1 cellular context compared by ENCODE assay signal in the genomic region with DNA sequence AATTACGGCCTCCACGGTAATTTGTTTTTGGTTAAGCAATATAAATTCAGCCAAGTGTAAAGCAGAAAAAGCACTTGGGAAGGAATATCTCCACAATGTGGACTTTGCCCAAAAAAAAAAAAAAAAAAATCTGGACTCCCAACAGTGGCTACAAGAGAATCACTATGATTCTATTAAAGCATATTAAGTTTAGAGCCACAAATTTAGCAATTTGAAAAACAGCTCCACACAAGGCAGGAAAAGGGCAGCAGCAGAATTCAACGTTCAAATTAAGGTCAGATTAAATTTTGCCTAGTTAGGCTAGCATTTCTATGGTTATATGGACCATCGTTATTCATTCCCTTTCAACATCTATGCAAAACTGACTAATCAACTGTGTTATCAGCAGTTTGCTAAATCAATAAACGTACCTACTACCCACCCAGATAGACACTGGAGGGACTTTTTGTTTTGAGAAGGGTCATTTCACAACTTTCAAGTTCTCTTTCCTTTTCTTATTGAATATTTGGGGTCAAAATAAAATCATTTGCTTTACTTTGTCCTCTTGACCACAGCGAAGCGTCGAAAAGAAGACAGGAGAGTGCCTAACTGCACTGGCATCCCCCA.
TF ChIP-seq lines count a peak whose summit lies in the region.

No MANE protein-coding gene starts in this region.

TF ChIP-seq in HepG2, 621 proteins besides CTCF, POLR2A, EP300 and RAD21 (continues in another document):
- TF ChIP-seq NFE2L2 (IDR thresholded peaks at IDR 0.05; ENCODE audit: low read length), result no peak
- no peak for TF ChIP-seq ZNF597 (CRISPR knock-in tag; IDR thresholded peaks at IDR 0.05)
- no peak for TF ChIP-seq NFE2L1 (CRISPR knock-in tag; IDR thresholded peaks at IDR 0.05; ENCODE audit: borderline replicate concordance)
- 0 out of 2 replicates have a peak, but pooled peaks have one; percentile 72 for TF ChIP-seq ZNF362 (CRISPR knock-in tag; IDR thresholded peaks at IDR 0.05; ENCODE audit: borderline replicate concordance)
- TF ChIP-seq ZNF329 (CRISPR knock-in tag; IDR thresholded peaks at IDR 0.05; ENCODE audit: low read depth), result no peak
- TF ChIP-seq RARG (CRISPR knock-in tag; IDR thresholded peaks at IDR 0.05; ENCODE audit: low read depth), result no peak
- TF ChIP-seq ZNF639 (CRISPR knock-in tag; conservative IDR thresholded peaks at IDR 0.05), result no peak
- TF ChIP-seq MAFG (CRISPR knock-in tag; IDR thresholded peaks at IDR 0.05), result no peak
- 0 out of 2 replicates have a peak, but pooled peaks have one; percentile 38 for TF ChIP-seq ZNF816 (CRISPR knock-in tag; IDR thresholded peaks at IDR 0.05; ENCODE audit: borderline replicate concordance)
- TF ChIP-seq AGO1 (IDR thresholded peaks at IDR 0.05; ENCODE audit: low read depth, low read length, poor library complexity, severe bottlenecking), result no peak
- TF ChIP-seq ZNF749 (CRISPR knock-in tag; IDR thresholded peaks at IDR 0.05; ENCODE audit: borderline replicate concordance), result no peak
- TF ChIP-seq DNMT3B (CRISPR knock-in tag; conservative IDR thresholded peaks at IDR 0.05), result 0 out of 2 replicates have a peak, but pooled peaks have one; percentile 10
- no peak for TF ChIP-seq SRSF9 (IDR thresholded peaks at IDR 0.05; ENCODE audit: borderline replicate concordance, insufficient read depth, low read depth, low read length, poor library complexity, severe bottlenecking)
- TF ChIP-seq PATZ1 (CRISPR knock-in tag; IDR thresholded peaks at IDR 0.05), result no peak
- TF ChIP-seq, protein P1, sequence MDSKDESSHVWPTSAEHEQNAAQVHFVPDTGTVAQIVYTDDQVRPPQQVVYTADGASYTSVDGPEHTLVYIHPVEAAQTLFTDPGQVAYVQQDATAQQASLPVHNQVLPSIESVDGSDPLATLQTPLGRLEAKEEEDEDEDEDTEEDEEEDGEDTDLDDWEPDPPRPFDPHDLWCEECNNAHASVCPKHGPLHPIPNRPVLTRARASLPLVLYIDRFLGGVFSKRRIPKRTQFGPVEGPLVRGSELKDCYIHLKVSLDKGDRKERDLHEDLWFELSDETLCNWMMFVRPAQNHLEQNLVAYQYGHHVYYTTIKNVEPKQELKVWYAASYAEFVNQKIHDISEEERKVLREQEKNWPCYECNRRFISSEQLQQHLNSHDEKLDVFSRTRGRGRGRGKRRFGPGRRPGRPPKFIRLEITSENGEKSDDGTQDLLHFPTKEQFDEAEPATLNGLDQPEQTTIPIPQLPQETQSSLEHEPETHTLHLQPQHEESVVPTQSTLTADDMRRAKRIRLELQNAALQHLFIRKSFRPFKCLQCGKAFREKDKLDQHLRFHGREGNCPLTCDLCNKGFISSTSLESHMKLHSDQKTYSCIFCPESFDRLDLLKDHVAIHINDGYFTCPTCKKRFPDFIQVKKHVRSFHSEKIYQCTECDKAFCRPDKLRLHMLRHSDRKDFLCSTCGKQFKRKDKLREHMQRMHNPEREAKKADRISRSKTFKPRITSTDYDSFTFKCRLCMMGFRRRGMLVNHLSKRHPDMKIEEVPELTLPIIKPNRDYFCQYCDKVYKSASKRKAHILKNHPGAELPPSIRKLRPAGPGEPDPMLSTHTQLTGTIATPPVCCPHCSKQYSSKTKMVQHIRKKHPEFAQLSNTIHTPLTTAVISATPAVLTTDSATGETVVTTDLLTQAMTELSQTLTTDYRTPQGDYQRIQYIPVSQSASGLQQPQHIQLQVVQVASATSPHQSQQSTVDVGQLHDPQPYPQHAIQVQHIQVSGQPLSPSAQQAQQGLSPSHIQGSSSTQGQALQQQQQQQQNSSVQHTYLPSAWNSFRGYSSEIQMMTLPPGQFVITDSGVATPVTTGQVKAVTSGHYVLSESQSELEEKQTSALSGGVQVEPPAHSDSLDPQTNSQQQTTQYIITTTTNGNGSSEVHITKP (CRISPR knock-in tag; IDR thresholded peaks at IDR 0.05; ENCODE audit: low read depth), result 0 out of 2 replicates have a peak, but pooled peaks have one; percentile 42
- 0 out of 2 replicates have a peak, but pooled peaks have one; percentile 8 for TF ChIP-seq HDAC1 (CRISPR knock-in tag; IDR thresholded peaks at IDR 0.05)
- TF ChIP-seq IRF9 (CRISPR knock-in tag; IDR thresholded peaks at IDR 0.05; ENCODE audit: borderline replicate concordance), result no peak
- no peak for TF ChIP-seq ZNF274 (CRISPR knock-in tag; IDR thresholded peaks at IDR 0.05)
- TF ChIP-seq ZNF101 (CRISPR knock-in tag; IDR thresholded peaks at IDR 0.05; ENCODE audit: borderline replicate concordance, low read depth), result no peak
- no peak for TF ChIP-seq ZMYM2 (CRISPR knock-in tag; IDR thresholded peaks at IDR 0.05)
- no peak for TF ChIP-seq MYNN (CRISPR knock-in tag; IDR thresholded peaks at IDR 0.05; ENCODE audit: low read depth)
- no peak for TF ChIP-seq TBL1XR1 (IDR thresholded peaks at IDR 0.05; ENCODE audit: borderline replicate concordance, low read length, partially characterized antibody)
- no peak for TF ChIP-seq ZNF333 (CRISPR knock-in tag; IDR thresholded peaks at IDR 0.05; ENCODE audit: borderline replicate concordance)
- no peak for TF ChIP-seq ATAD3A (CRISPR knock-in tag; IDR thresholded peaks at IDR 0.05)
- 0 out of 2 replicates have a peak, but pooled peaks have one; percentile 10 for TF ChIP-seq SNAI1 (CRISPR knock-in tag; IDR thresholded peaks at IDR 0.05; ENCODE audit: borderline replicate concordance)
- no peak for TF ChIP-seq ZBTB7B (CRISPR knock-in tag; IDR thresholded peaks at IDR 0.05)
- no peak for TF ChIP-seq ETS1 (CRISPR knock-in tag; IDR thresholded peaks at IDR 0.05)
- peak; percentile 34; the same call in 1 of the 2 replicates for TF ChIP-seq HNF4A (CRISPR knock-in tag; IDR thresholded peaks at IDR 0.05)
- TF ChIP-seq, protein P2, sequence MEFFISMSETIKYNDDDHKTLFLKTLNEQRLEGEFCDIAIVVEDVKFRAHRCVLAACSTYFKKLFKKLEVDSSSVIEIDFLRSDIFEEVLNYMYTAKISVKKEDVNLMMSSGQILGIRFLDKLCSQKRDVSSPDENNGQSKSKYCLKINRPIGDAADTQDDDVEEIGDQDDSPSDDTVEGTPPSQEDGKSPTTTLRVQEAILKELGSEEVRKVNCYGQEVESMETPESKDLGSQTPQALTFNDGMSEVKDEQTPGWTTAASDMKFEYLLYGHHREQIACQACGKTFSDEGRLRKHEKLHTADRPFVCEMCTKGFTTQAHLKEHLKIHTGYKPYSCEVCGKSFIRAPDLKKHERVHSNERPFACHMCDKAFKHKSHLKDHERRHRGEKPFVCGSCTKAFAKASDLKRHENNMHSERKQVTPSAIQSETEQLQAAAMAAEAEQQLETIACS (CRISPR knock-in tag; IDR thresholded peaks at IDR 0.05), result no peak
- TF ChIP-seq ZBTB20 (CRISPR knock-in tag; IDR thresholded peaks at IDR 0.05; ENCODE audit: borderline replicate concordance, low read depth), result no peak
- TF ChIP-seq ZBTB21 (CRISPR knock-in tag; IDR thresholded peaks at IDR 0.05), result no peak
- TF ChIP-seq ATF4 (CRISPR knock-in tag; IDR thresholded peaks at IDR 0.05), result no peak
- TF ChIP-seq ZNF160 (CRISPR knock-in tag; IDR thresholded peaks at IDR 0.05), result no peak
- TF ChIP-seq ZFP82 (CRISPR knock-in tag; IDR thresholded peaks at IDR 0.05; ENCODE audit: borderline replicate concordance), result 0 out of 2 replicates have a peak, but pooled peaks have one; percentile 53
- TF ChIP-seq, protein P3, sequence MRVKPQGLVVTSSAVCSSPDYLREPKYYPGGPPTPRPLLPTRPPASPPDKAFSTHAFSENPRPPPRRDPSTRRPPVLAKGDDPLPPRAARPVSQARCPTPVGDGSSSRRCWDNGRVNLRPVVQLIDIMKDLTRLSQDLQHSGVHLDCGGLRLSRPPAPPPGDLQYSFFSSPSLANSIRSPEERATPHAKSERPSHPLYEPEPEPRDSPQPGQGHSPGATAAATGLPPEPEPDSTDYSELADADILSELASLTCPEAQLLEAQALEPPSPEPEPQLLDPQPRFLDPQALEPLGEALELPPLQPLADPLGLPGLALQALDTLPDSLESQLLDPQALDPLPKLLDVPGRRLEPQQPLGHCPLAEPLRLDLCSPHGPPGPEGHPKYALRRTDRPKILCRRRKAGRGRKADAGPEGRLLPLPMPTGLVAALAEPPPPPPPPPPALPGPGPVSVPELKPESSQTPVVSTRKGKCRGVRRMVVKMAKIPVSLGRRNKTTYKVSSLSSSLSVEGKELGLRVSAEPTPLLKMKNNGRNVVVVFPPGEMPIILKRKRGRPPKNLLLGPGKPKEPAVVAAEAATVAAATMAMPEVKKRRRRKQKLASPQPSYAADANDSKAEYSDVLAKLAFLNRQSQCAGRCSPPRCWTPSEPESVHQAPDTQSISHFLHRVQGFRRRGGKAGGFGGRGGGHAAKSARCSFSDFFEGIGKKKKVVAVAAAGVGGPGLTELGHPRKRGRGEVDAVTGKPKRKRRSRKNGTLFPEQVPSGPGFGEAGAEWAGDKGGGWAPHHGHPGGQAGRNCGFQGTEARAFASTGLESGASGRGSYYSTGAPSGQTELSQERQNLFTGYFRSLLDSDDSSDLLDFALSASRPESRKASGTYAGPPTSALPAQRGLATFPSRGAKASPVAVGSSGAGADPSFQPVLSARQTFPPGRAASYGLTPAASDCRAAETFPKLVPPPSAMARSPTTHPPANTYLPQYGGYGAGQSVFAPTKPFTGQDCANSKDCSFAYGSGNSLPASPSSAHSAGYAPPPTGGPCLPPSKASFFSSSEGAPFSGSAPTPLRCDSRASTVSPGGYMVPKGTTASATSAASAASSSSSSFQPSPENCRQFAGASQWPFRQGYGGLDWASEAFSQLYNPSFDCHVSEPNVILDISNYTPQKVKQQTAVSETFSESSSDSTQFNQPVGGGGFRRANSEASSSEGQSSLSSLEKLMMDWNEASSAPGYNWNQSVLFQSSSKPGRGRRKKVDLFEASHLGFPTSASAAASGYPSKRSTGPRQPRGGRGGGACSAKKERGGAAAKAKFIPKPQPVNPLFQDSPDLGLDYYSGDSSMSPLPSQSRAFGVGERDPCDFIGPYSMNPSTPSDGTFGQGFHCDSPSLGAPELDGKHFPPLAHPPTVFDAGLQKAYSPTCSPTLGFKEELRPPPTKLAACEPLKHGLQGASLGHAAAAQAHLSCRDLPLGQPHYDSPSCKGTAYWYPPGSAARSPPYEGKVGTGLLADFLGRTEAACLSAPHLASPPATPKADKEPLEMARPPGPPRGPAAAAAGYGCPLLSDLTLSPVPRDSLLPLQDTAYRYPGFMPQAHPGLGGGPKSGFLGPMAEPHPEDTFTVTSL (CRISPR knock-in tag; IDR thresholded peaks at IDR 0.05; ENCODE audit: borderline replicate concordance), result peak; percentile 33; the same call in 1 of the 2 replicates
